Comparison of ENCODE assay signal across 23 cellular contexts in genomic region chr16:23710008-23710407, GRCh38. TPM values are rescaled to one million over a fixed set of nuclear protein-coding genes. Genes with fewer than 3 reads are reported as not detected.
"Had no signal": no experiment of that assay in that cellular context is flagged by ENCODE, and none has a peak within 500 bp of the region (broad histone marks: within the 10 kb centered on the region; RNA-seq: fewer than 3 reads in every experiment).

No MANE protein-coding gene starts in this region.

- H3K27me3 ChIP-seq: SJCRH30 had no signal

- DNase-seq: IMR-90, Kasumi-1, MM.1S, MV-4-11, NCI-H1048, NCI-H1417, NCI-H1436 treated with DMSO at 0.1 percent for 48 hours, NCI-H1694, NCI-H187 treated with DMSO at 0.1 percent for 48 hours, NCI-H2029 treated with DMSO at 0.1 percent for 48 hours, NCI-H2227 treated with DMSO at 0.1 percent for 48 hours, NCI-H524 treated with DMSO at 0.1 percent for 48 hours, NCI-H774, RPMI8226, SHP77 treated with DMSO at 0.1 percent for 48 hours, SJCRH30 had no signal

- H3K9ac ChIP-seq: KMS-11 had no signal

- FAIRE-seq: HepG2, RCC 7860 had no signal

- H3K36me3 ChIP-seq: SJCRH30 had no signal

- H3K4me3 ChIP-seq: SJCRH30 had no signal

- ATAC-seq: HepG2, SK-N-SH treated with all-trans-retinoic acid at 6 μM for 48 hours had no signal

- H3K4me1 ChIP-seq: SJCRH30 had no signal

- H3K27ac ChIP-seq: KMS-11, SJCRH30 had no signal

RNA-seq across cellular contexts. Expression of gene ERN2, which starts 3.0 kb away (rescaled TPM):
- total RNA-seq: HT1080, M059J, NCI-H460, SJCRH30 had no signal

RNA-seq across cellular contexts. Expression of gene CHP2, which starts 44.8 kb away (rescaled TPM):
- total RNA-seq: HepG2, HT1080, IMR-90, M059J, NCI-H460, SJCRH30 had no signal
- polyA plus RNA-seq: HepG2, IMR-90 had no signal
